In the genomic region with DNA sequence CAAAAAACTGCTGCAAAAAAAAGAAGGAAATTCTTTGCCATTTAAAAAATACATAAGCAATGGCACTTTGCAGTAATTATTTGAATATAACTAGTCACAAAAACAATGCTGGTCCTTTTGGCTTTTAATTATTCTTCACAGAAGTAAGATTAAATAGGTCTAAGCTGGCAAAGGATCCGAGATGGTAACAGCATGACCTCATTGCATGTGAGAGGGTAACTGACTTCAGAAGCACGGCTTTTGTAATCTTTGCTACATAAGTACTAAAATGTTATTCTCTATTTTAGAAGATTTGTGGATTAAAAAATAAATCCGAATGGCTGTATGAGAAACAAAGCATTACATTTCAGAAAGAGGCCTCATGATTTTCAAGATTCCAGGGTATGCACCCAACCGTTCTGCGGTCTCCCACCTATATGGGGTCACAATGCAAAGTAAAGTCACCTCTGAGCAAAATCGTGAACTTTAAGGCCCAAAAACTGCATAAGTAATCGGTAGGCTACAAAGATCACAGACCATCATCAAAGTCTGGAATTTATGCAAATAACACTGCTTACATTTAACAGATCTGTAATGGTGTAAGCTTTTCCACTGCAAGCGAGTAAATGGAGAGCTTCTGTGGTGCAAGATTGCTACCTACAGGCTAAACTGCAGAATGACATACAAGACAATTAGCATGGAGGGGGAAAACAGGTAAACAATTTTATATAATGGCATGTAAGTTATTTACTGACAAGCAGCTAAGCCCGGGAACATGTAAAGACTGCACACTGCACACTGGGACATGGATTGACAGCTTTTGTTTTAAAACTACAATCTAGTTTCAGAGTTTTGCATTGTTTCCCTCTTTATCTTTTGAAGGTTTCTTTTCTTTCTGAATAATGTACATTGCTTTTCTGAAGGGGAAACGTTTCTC, we compare ENCODE assay signal across 1 cellular context.
TF ChIP-seq lines count a peak whose summit lies in the region.

No MANE protein-coding gene starts in this region.

TF ChIP-seq in HCT116, 20 proteins besides CTCF, POLR2A, EP300 and RAD21 (continued from another document):
- TF ChIP-seq, protein P1, sequence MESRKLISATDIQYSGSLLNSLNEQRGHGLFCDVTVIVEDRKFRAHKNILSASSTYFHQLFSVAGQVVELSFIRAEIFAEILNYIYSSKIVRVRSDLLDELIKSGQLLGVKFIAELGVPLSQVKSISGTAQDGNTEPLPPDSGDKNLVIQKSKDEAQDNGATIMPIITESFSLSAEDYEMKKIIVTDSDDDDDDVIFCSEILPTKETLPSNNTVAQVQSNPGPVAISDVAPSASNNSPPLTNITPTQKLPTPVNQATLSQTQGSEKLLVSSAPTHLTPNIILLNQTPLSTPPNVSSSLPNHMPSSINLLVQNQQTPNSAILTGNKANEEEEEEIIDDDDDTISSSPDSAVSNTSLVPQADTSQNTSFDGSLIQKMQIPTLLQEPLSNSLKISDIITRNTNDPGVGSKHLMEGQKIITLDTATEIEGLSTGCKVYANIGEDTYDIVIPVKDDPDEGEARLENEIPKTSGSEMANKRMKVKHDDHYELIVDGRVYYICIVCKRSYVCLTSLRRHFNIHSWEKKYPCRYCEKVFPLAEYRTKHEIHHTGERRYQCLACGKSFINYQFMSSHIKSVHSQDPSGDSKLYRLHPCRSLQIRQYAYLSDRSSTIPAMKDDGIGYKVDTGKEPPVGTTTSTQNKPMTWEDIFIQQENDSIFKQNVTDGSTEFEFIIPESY (IDR thresholded peaks at IDR 0.05; ENCODE audit: extremely low read depth, insufficient replicate concordance, low read length) = no peak
- TF ChIP-seq CEBPB (IDR thresholded peaks at IDR 0.05; ENCODE audit: low read depth) = no peak
- TF ChIP-seq ZNF274 (IDR thresholded peaks at IDR 0.05; ENCODE audit: low read depth, low read length) = no peak
- TF ChIP-seq JUND (IDR thresholded peaks at IDR 0.05) = no peak
- TF ChIP-seq EZH2 (IDR thresholded peaks at IDR 0.05) = no peak
- no peak for TF ChIP-seq SP1 (IDR thresholded peaks at IDR 0.05; ENCODE audit: low read depth)
